17 cellular contexts compared by ENCODE assay signal in genomic region chr21:44893948-44894656, GRCh38. TPM values are rescaled to one million over a fixed set of nuclear protein-coding genes. Genes with fewer than 3 reads are reported as not detected.
DNase-seq lines count a peak whose midpoint lies in the region; ATAC-seq, FAIRE-seq and TF ChIP-seq lines count a peak whose summit lies in the region.
"Had no signal": no experiment of that assay in that cellular context is flagged by ENCODE, and none has a peak within 500 bp of the region (broad histone marks: within the 10 kb centered on the region; RNA-seq: fewer than 3 reads in every experiment).

No MANE protein-coding gene starts in this region.

- TF ChIP-seq RAD21 in HepG2 (CRISPR knock-in tag; IDR thresholded peaks at IDR 0.05): no peak

- H3K9me3 ChIP-seq in HepG2 (ENCODE audit: low read length): no peaks in the 10 kb centered on the region
- H3K9me3 ChIP-seq: adrenal gland, esophagus squamous epithelium, suprapubic skin had no signal

- no peaks in the 10 kb centered on the region for H3K9me3 Mint-ChIP-seq in activated CD8-positive, alpha-beta T cell treated with anti-CD3 and anti-CD28 coated beads for 36 hours

- BruUV-seq in HepG2 (replicated peaks; lab: Mats Ljungman, UMichigan): no TSS peak

- no peaks in the 10 kb centered on the region for H3K36me3 ChIP-seq in HepG2 (replicated peaks in 1 of 2; ENCODE audit: control insufficient read depth in 1 of 2, insufficient read depth in 2 of 2, low read length in 2 of 2)
- H3K36me3 ChIP-seq: adrenal gland, esophagus squamous epithelium, suprapubic skin had no signal

- ATAC-seq in left ventricle myocardium superior (no peak), HepG2 (no peak)
- ATAC-seq in activated CD8-positive, alpha-beta T cell treated with anti-CD3 and anti-CD28 coated beads for 36 hours: no peak

- H3K4me2 ChIP-seq in HepG2 (ENCODE audit: low read depth, low read length): peak overlapping the region; percentile 43

- peaks cover 19% of the 10 kb centered on the region for H3K4me1 Mint-ChIP-seq in activated CD8-positive, alpha-beta T cell treated with anti-CD3 and anti-CD28 coated beads for 36 hours (ENCODE audit: low read depth)

- in situ Hi-C loops in HepG2 (cut with HindIII; ENCODE audit: extremely low pct_ligation_motif_present, low pct_unique_long_range_greater_than_20kb): no loop called here

- H3K27me3 Mint-ChIP-seq in activated CD8-positive, alpha-beta T cell treated with anti-CD3 and anti-CD28 coated beads for 36 hours: no peaks in the 10 kb centered on the region

- POLR2A ChIA-PET in activated CD8-positive, alpha-beta T cell treated with anti-CD3 and anti-CD28 coated beads for 36 hours (lab: Charles Lee): interaction anchor here (0.7 to 17.0 kb wide), 11 partner anchors 11 to 86 kb away, joined by 3 to 166 read pairs (median 3); partner anchors contain the start of genes ITGB2, PTTG1IP and SLX9
- POLR2A ChIA-PET in HepG2 (lab: Yijun Ruan, JAX): interaction anchor here (0.8 to 1.6 kb wide), 7 partner anchors 12 to 93 kb away, joined by 3 to 5 read pairs (median 4); partner anchors contain the start of gene UBE2G2

- FAIRE-seq in HepG2 (lab: Jason Lieb, UNC): no peak
- FAIRE-seq: H54 had no signal

- 23% methylated on average over 5 of the region's 15 CpGs for WGBS in HepG2 (ENCODE audit: low lambda C conversion rate)

- no peak overlapping the region for H3K4me3 Mint-ChIP-seq in activated CD8-positive, alpha-beta T cell treated with anti-CD3 and anti-CD28 coated beads for 36 hours

- peaks cover 30% of the 10 kb centered on the region for H3K36me3 Mint-ChIP-seq in activated CD8-positive, alpha-beta T cell treated with anti-CD3 and anti-CD28 coated beads for 36 hours (ENCODE audit: low read depth)

- peaks cover 72% of the 10 kb centered on the region for H3K4me1 ChIP-seq in HepG2 (ENCODE audit: insufficient read depth, low read length)
- H3K4me1 ChIP-seq: adrenal gland had no signal

- H3K4me3 ChIP-seq in HepG2 (replicated peaks in 1 of 3; ENCODE audit: insufficient read depth in 1 of 3, low read depth in 2 of 3, low read length in 3 of 3): no peak overlapping the region
- H3K4me3 ChIP-seq: adrenal gland, esophagus squamous epithelium, suprapubic skin had no signal

- intact Hi-C loops in left ventricle myocardium superior (cut with micrococcal nuclease) (no loop called here), cardiac septum (cut with DNase I) (loop anchor here (2.0 to 5.0 kb wide), 2 partner anchors 39 to 243 kb away; no protein-coding TSS in a partner anchor), HepG2 (cut with micrococcal nuclease; ENCODE audit: unreplicated experiment) (loop anchor here (5.0 kb wide), 1 partner anchor 92 kb away; the partner anchor contains the start of gene UBE2G2)
- intact Hi-C loops in activated CD8-positive, alpha-beta T cell treated with anti-CD3 and anti-CD28 coated beads for 36 hours (cut with micrococcal nuclease): loop anchor here (5.0 kb wide), 1 partner anchor 33 kb away; no protein-coding TSS in a partner anchor

- H3K9ac ChIP-seq in HepG2 (ENCODE audit: insufficient read depth, low read depth, low read length): no peak overlapping the region

- H4K20me1 ChIP-seq in HepG2 (ENCODE audit: insufficient read depth, low read length): no peaks in the 10 kb centered on the region

- H3K27me3 ChIP-seq in HepG2 (ENCODE audit: control insufficient read depth in 1 of 2, insufficient read depth in 2 of 2, low read length in 2 of 2): peaks cover 3 to 7% of the 10 kb centered on the region in 2 experiments; a peak in 2 of 5 replicates

- H3K27ac Mint-ChIP-seq in activated CD8-positive, alpha-beta T cell treated with anti-CD3 and anti-CD28 coated beads for 36 hours: peak overlapping the region; percentile 59

- no peak overlapping the region for H2AFZ ChIP-seq in HepG2 (ENCODE audit: low read length)

- no peak for TF ChIP-seq POLR2A in HepG2 (IDR thresholded peaks at IDR 0.05; ENCODE audit: insufficient read depth in 1 of 2, low read depth in 2 of 2, low read length in 2 of 2)

- DNase-seq in left ventricle myocardium superior: peak; percentile 17
- DNase-seq in cardiac septum (ENCODE audit: low spot score): no peak
- DNase-seq in activated CD8-positive, alpha-beta T cell treated with anti-CD3 and anti-CD28 coated beads for 36 hours: no peak
- no peak for DNase-seq in HepG2 (ENCODE audit: low spot score)
- DNase-seq in occipital lobe (lab: John Stamatoyannopoulos, UW): no peak
- DNase-seq in NCI-H510A (lab: John Stamatoyannopoulos, UW): no peak
- DNase-seq in AML-193 (lab: John Stamatoyannopoulos, UW): no peak
- DNase-seq: adrenal gland; caudate nucleus; DND-41; esophagus squamous epithelium; NCI-H187; NCI-H345; RPMI8226; stimulated activated CD4-positive, alpha-beta T cell treated with anti-CD3 and anti-CD28 coated beads, Interleukin-1b, Interleukin-23, amount 100 ng/mL, for 48 hours had no signal

- TF ChIP-seq CTCF in activated CD8-positive, alpha-beta T cell treated with anti-CD3 and anti-CD28 coated beads for 36 hours (IDR thresholded peaks at IDR 0.05): no peak
- no peak for TF ChIP-seq CTCF in HepG2 (CRISPR knock-in tag; IDR thresholded peaks at IDR 0.05)

- no peaks in the 10 kb centered on the region for H3K79me2 ChIP-seq in HepG2 (ENCODE audit: insufficient read depth, low read length)

- CTCF ChIA-PET in activated CD8-positive, alpha-beta T cell treated with anti-CD3 and anti-CD28 coated beads for 36 hours (lab: Charles Lee): interaction anchor here (0.6 to 7.3 kb wide), 14 partner anchors 10 to 245 kb away, joined by 3 to 83 read pairs (median 4); partner anchors contain the start of gene UBE2G2
- CTCF ChIA-PET in HepG2 (lab: Yijun Ruan, JAX; ENCODE audit: low intra/inter-chr PET ratio, low total read pairs): interaction anchor here (1.5 kb wide), 1 partner anchor 16 kb away, joined by 3 read pairs; no protein-coding TSS in a partner anchor

- H3K27ac ChIP-seq in HepG2 (ENCODE audit: extremely low read length, insufficient read depth, low read length): no peak overlapping the region
- H3K27ac ChIP-seq: adrenal gland, esophagus squamous epithelium, suprapubic skin had no signal

- no peak for TF ChIP-seq EP300 in HepG2 (IDR thresholded peaks at IDR 0.05; ENCODE audit: low read depth in 2 of 2, low read length in 2 of 2)
- no peak for TF ChIP-seq EP300 in HepG2 (CRISPR knock-in tag; IDR thresholded peaks at IDR 0.05; ENCODE audit: borderline replicate concordance)

RNA-seq across cellular contexts. Expression of gene PTTG1IP, which starts 20.6 kb away (rescaled TPM):
- total RNA-seq in left ventricle myocardium superior (143 TPM), cardiac septum (194 TPM), HepG2 (2016; rRNA removed; fragmentation: Illumina TruSeq; extraction: Trizol) (89.4 and 161 TPM in 2 replicates), occipital lobe (82.4 TPM)
- 10 to 100 TPM; 60.7 to 61.8 TPM for total RNA-seq in activated CD8-positive, alpha-beta T cell treated with anti-CD3 and anti-CD28 coated beads for 36 hours
- total RNA-seq in HepG2 (2016; cell fraction: cytosol; rRNA removed; fragmentation: Illumina TruSeq; extraction: Trizol; ENCODE audit: low read depth): 42.7 and 52.7 TPM in 2 replicates
- 93.0 and 159 TPM in 2 replicates for total RNA-seq in HepG2 (2016; cell fraction: insoluble cytoplasmic fraction; rRNA removed; fragmentation: Illumina TruSeq; extraction: Trizol)
- total RNA-seq in HepG2 (2016; cell fraction: membrane; rRNA removed; fragmentation: Illumina TruSeq; extraction: Trizol): 72.6 and 73.1 TPM in 2 replicates
- 137 and 161 TPM in 2 replicates for total RNA-seq in HepG2 (2016; cell fraction: nucleus; rRNA removed; fragmentation: Illumina TruSeq; extraction: Trizol)
- 700 and 734 TPM in 2 replicates for polyA plus RNA-seq in HepG2 (2011; rRNA removed)
- polyA plus RNA-seq in HepG2 (2011; cell fraction: cytosol; rRNA removed): 548 and 662 TPM in 2 replicates
- polyA plus RNA-seq in HepG2 (2011; cell fraction: nucleus; rRNA removed): 529 and 555 TPM in 2 replicates
- 435 and 453 TPM in 2 replicates for polyA plus RNA-seq in HepG2 (2012)
- 22.2 and 24.3 TPM in 2 replicates for polyA plus RNA-seq in HepG2 (2016; cell fraction: cytosol; fragmentation: Illumina TruSeq; extraction: Trizol; ENCODE audit: low read depth)
- polyA plus RNA-seq in HepG2 (2016; cell fraction: insoluble cytoplasmic fraction; fragmentation: Illumina TruSeq; extraction: Trizol; ENCODE audit: low read depth): 90.0 and 95.3 TPM in 2 replicates
- polyA plus RNA-seq in HepG2 (2016; cell fraction: membrane; fragmentation: Illumina TruSeq; extraction: Trizol; ENCODE audit: low read depth): 47.9 and 49.9 TPM in 2 replicates
- polyA plus RNA-seq in HepG2 (2016; cell fraction: nucleus; fragmentation: Illumina TruSeq; extraction: Trizol; ENCODE audit: insufficient read depth, low read depth): 267 and 281 TPM in 2 replicates
- 110 and 581 TPM in 2 replicates for polyA minus RNA-seq in HepG2 (2011; rRNA and poly(A)+ RNA removed; ENCODE audit: low replicate concordance)
- 491 and 595 TPM in 2 replicates for polyA minus RNA-seq in HepG2 (2011; cell fraction: cytosol; rRNA and poly(A)+ RNA removed)
- polyA minus RNA-seq in HepG2 (2011; cell fraction: nucleus; rRNA and poly(A)+ RNA removed): 203 and 242 TPM in 2 replicates

RNA-seq across cellular contexts. Expression of gene ITGB2, which starts 26.6 kb away (rescaled TPM):
- total RNA-seq in left ventricle myocardium superior (26.5 TPM), cardiac septum (11.5 TPM), HepG2 (2016; rRNA removed; fragmentation: Illumina TruSeq; extraction: Trizol) (1.6 and 4.2 TPM in 2 replicates), occipital lobe (9.2 TPM)
- total RNA-seq in activated CD8-positive, alpha-beta T cell treated with anti-CD3 and anti-CD28 coated beads for 36 hours: 100 to 1,000 TPM; 340 to 343 TPM
- 0.71 and 0.91 TPM in 2 replicates for total RNA-seq in HepG2 (2016; cell fraction: cytosol; rRNA removed; fragmentation: Illumina TruSeq; extraction: Trizol; ENCODE audit: low read depth)
- 2.3 and 3.5 TPM in 2 replicates for total RNA-seq in HepG2 (2016; cell fraction: insoluble cytoplasmic fraction; rRNA removed; fragmentation: Illumina TruSeq; extraction: Trizol)
- total RNA-seq in HepG2 (2016; cell fraction: membrane; rRNA removed; fragmentation: Illumina TruSeq; extraction: Trizol): 1.2 and 1.9 TPM in 2 replicates
- 6.5 and 6.6 TPM in 2 replicates for total RNA-seq in HepG2 (2016; cell fraction: nucleus; rRNA removed; fragmentation: Illumina TruSeq; extraction: Trizol)
- polyA plus RNA-seq in HepG2 (2011; rRNA removed): 18.0 and 26.4 TPM in 2 replicates
- polyA plus RNA-seq in HepG2 (2011; cell fraction: cytosol; rRNA removed): 22.3 and 25.2 TPM in 2 replicates
- polyA plus RNA-seq in HepG2 (2011; cell fraction: nucleus; rRNA removed): 63.6 and 64.3 TPM in 2 replicates
- 28.1 and 37.9 TPM in 2 replicates for polyA plus RNA-seq in HepG2 (2012)
- polyA plus RNA-seq in HepG2 (2016; cell fraction: cytosol; fragmentation: Illumina TruSeq; extraction: Trizol; ENCODE audit: low read depth): 0.53 and 1.0 TPM in 2 replicates
- 2.2 and 2.5 TPM in 2 replicates for polyA plus RNA-seq in HepG2 (2016; cell fraction: insoluble cytoplasmic fraction; fragmentation: Illumina TruSeq; extraction: Trizol; ENCODE audit: low read depth)
- 1.3 and 1.5 TPM in 2 replicates for polyA plus RNA-seq in HepG2 (2016; cell fraction: membrane; fragmentation: Illumina TruSeq; extraction: Trizol; ENCODE audit: low read depth)
- polyA plus RNA-seq in HepG2 (2016; cell fraction: nucleus; fragmentation: Illumina TruSeq; extraction: Trizol; ENCODE audit: insufficient read depth, low read depth): 5.9 and 7.0 TPM in 2 replicates
- 1.4 and 26.8 TPM in 2 replicates for polyA minus RNA-seq in HepG2 (2011; rRNA and poly(A)+ RNA removed; ENCODE audit: low replicate concordance)
- 11.9 and 12.6 TPM in 2 replicates for polyA minus RNA-seq in HepG2 (2011; cell fraction: cytosol; rRNA and poly(A)+ RNA removed)
- 10.0 and 14.7 TPM in 2 replicates for polyA minus RNA-seq in HepG2 (2011; cell fraction: nucleus; rRNA and poly(A)+ RNA removed)

RNA-seq across cellular contexts. Expression of gene SLX9, which starts 45.7 kb away (rescaled TPM):
- total RNA-seq in left ventricle myocardium superior (69.9 TPM), cardiac septum (35.8 TPM), HepG2 (2016; rRNA removed; fragmentation: Illumina TruSeq; extraction: Trizol) (47.1 and 51.5 TPM in 2 replicates), occipital lobe (6.1 TPM)
- 10 to 100 TPM; 76.0 to 76.5 TPM for total RNA-seq in activated CD8-positive, alpha-beta T cell treated with anti-CD3 and anti-CD28 coated beads for 36 hours
- 43.4 and 50.9 TPM in 2 replicates for total RNA-seq in HepG2 (2016; cell fraction: cytosol; rRNA removed; fragmentation: Illumina TruSeq; extraction: Trizol; ENCODE audit: low read depth)
- 51.9 and 55.4 TPM in 2 replicates for total RNA-seq in HepG2 (2016; cell fraction: insoluble cytoplasmic fraction; rRNA removed; fragmentation: Illumina TruSeq; extraction: Trizol)
- total RNA-seq in HepG2 (2016; cell fraction: membrane; rRNA removed; fragmentation: Illumina TruSeq; extraction: Trizol): 31.2 and 37.8 TPM in 2 replicates
- 17.3 and 20.5 TPM in 2 replicates for total RNA-seq in HepG2 (2016; cell fraction: nucleus; rRNA removed; fragmentation: Illumina TruSeq; extraction: Trizol)
- polyA plus RNA-seq in HepG2 (2011; rRNA removed): 21.0 and 22.6 TPM in 2 replicates
- polyA plus RNA-seq in HepG2 (2011; cell fraction: cytosol; rRNA removed): 32.4 and 47.0 TPM in 2 replicates
- 22.9 and 26.2 TPM in 2 replicates for polyA plus RNA-seq in HepG2 (2011; cell fraction: nucleus; rRNA removed)
- 22.9 TPM in 2 replicates for polyA plus RNA-seq in HepG2 (2012)
- 43.3 and 45.1 TPM in 2 replicates for polyA plus RNA-seq in HepG2 (2016; cell fraction: cytosol; fragmentation: Illumina TruSeq; extraction: Trizol; ENCODE audit: low read depth)
- polyA plus RNA-seq in HepG2 (2016; cell fraction: insoluble cytoplasmic fraction; fragmentation: Illumina TruSeq; extraction: Trizol; ENCODE audit: low read depth): 53.9 and 57.5 TPM in 2 replicates
- polyA plus RNA-seq in HepG2 (2016; cell fraction: membrane; fragmentation: Illumina TruSeq; extraction: Trizol; ENCODE audit: low read depth): 27.6 and 29.8 TPM in 2 replicates
- polyA plus RNA-seq in HepG2 (2016; cell fraction: nucleus; fragmentation: Illumina TruSeq; extraction: Trizol; ENCODE audit: insufficient read depth, low read depth): 35.4 and 41.4 TPM in 2 replicates
- 14.1 and 17.2 TPM in 2 replicates for polyA minus RNA-seq in HepG2 (2011; rRNA and poly(A)+ RNA removed; ENCODE audit: low replicate concordance)
- polyA minus RNA-seq in HepG2 (2011; cell fraction: cytosol; rRNA and poly(A)+ RNA removed): 15.8 and 22.1 TPM in 2 replicates
- polyA minus RNA-seq in HepG2 (2011; cell fraction: nucleus; rRNA and poly(A)+ RNA removed): 5.8 and 8.6 TPM in 2 replicates

Comparison
In these comparisons a context has a peak if more than half of its experiments do, and no peak if none do; other contexts are left out.
1. RNA of gene ITGB2, which starts 26.6 kb away (total RNA-seq): 340 to 343 TPM in activated CD8-positive, alpha-beta T cell treated with anti-CD3 and anti-CD28 coated beads for 36 hours; 26.5 TPM in left ventricle myocardium superior (single experiment), 11.5 TPM in cardiac septum (single experiment), 9.2 TPM in occipital lobe (single experiment) and 0.71 to 6.6 TPM in HepG2; every median in the first group is over 10 times any median in the second.